Comparison of ENCODE assay signal across 16 cellular contexts in the genomic region with DNA sequence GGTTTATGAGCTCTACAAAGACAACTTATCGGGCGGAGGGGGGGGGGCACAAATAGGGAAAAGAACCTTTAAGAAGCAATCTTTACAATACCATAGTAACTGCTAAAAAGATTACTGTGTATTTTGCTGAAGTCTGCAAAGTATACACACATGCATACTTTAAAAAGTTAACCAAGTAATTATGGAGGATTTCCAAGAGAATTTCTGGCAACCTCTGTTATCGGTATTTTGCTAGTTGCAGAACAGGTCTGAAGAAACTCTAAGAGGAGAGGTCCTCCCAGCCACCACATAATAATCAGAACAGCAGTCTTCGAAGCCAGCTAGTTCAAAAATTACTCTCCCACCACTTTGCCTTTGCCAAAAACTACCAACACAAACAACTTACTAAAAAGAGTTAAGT. TPM values are rescaled to one million over a fixed set of nuclear protein-coding genes. Genes with fewer than 3 reads are reported as not detected.
DNase-seq lines count a peak whose midpoint lies in the region; ATAC-seq and TF ChIP-seq lines count a peak whose summit lies in the region.
"Had no signal": no experiment of that assay in that cellular context is flagged by ENCODE, and none has a peak within 500 bp of the region (broad histone marks: within the 10 kb centered on the region; RNA-seq: fewer than 3 reads in every experiment).

No MANE protein-coding gene starts in this region.

- H3K23ac ChIP-seq in IMR-90 (ENCODE audit: low read depth, low read length), result no peak overlapping the region

- DNase-seq in IMR-90 (peak; percentile 19), mesothelial cell of epicardium (ENCODE audit: low spot score in 2 of 2, unreplicated experiment in 2 of 2) (no peak)
- DNase-seq: CD8-positive, alpha-beta T cell; DMS153; DMS79 treated with DMSO at 0.1 percent for 48 hours; EL; GOT3; H9 had no signal

- H3K9ac ChIP-seq in IMR-90 (ENCODE audit: low read depth, low read length), result no peak overlapping the region
- H3K9ac ChIP-seq in endocrine pancreas (ENCODE audit: control insufficient read depth, insufficient read depth, low read length), result no peak overlapping the region

- H4K5ac ChIP-seq in IMR-90 (ENCODE audit: low read depth, low read length), result no peak overlapping the region

- H3K79me1 ChIP-seq in IMR-90 (ENCODE audit: low read depth in 1 of 2, low read length in 2 of 2), result peaks cover 22 to 34% of the 10 kb centered on the region in 2 experiments; a peak in 3 of 4 replicates

- no peaks in the 10 kb centered on the region for H3K9me3 Mint-ChIP-seq in mesothelial cell of epicardium
- H3K9me3 Mint-ChIP-seq: CD14-positive monocyte; CD8-positive, alpha-beta T cell; H9 had no signal

- no peak overlapping the region for H4K8ac ChIP-seq in IMR-90 (ENCODE audit: low read depth in 2 of 2, low read length in 2 of 2)

- no peak for TF ChIP-seq CTCF in IMR-90 (conservative IDR thresholded peaks at IDR 0.05; ENCODE audit: low read depth, low read length)
- TF ChIP-seq CTCF in VCaP (conservative IDR thresholded peaks at IDR 0.05), result no peak
- TF ChIP-seq CTCF in mesothelial cell of epicardium (IDR thresholded peaks at IDR 0.05; ENCODE audit: unreplicated experiment), result no peak

- no peak overlapping the region for H2BK20ac ChIP-seq in IMR-90 (ENCODE audit: low read depth, low read length)

- POLR2A ChIA-PET in IMR-90 (lab: Charles Lee; ENCODE audit: unreplicated experiment), result no interaction called here

- CTCF ChIA-PET in IMR-90 (lab: Yijun Ruan, JAX), result no interaction called here

- no peak for TF ChIP-seq POLR2A in IMR-90 (IDR thresholded peaks at IDR 0.05; ENCODE audit: low read depth, low read length)

- H3K9me3 ChIP-seq in IMR-90 (ENCODE audit: control insufficient read depth, insufficient read depth, low read length) (no peaks in the 10 kb centered on the region), endocrine pancreas (ENCODE audit: control insufficient read depth, low read length) (no peaks in the 10 kb centered on the region)

- no peaks in the 10 kb centered on the region for H3K27me3 Mint-ChIP-seq in mesothelial cell of epicardium (ENCODE audit: low read depth)

- H3K4me3 ChIP-seq in IMR-90 (ENCODE audit: insufficient read depth, low read depth, low read length) (no peak overlapping the region), endocrine pancreas (ENCODE audit: control insufficient read depth, insufficient read depth, low read length) (peak overlapping the region; percentile 52)

- TF ChIP-seq RAD21 in IMR-90 (IDR thresholded peaks at IDR 0.05; ENCODE audit: low read length), result no peak

- H2AFZ ChIP-seq in IMR-90 (replicated peaks; ENCODE audit: low read length, poor library complexity), result no peak overlapping the region

- dilution Hi-C loops in IMR-90 (cut with HindIII; ENCODE audit: low sequenced_read_pairs, unreplicated experiment), result no loop called here

- in situ Hi-C loops in IMR-90 (cut with MboI; ENCODE audit: low sequenced_read_pairs), result no loop called here

- 60% methylated on average over 1 of the region's 4 CpGs; no CpG with 5 or more reads in 1 of the 2 experiments for WGBS in IMR-90 (ENCODE audit: extremely low coverage in 2 of 2, insufficient read length in 1 of 2), 2 experiments

- H2BK120ac ChIP-seq in IMR-90 (ENCODE audit: low read depth, low read length), result no peak overlapping the region

- peaks cover 3% of the 10 kb centered on the region for H3K4me1 ChIP-seq in IMR-90 (ENCODE audit: control insufficient read depth, insufficient read depth, low read length)
- H3K4me1 ChIP-seq in endocrine pancreas (ENCODE audit: control insufficient read depth, insufficient read depth, low read length), result peaks cover 12% of the 10 kb centered on the region

- H3K27ac ChIP-seq in IMR-90 (ENCODE audit: insufficient read depth, low read length) (peak overlapping the region; percentile 32; the same call in 1 of the 2 replicates), VCaP (peak overlapping the region; percentile 56)
- H3K27ac ChIP-seq: 22Rv1 had no signal

- H2AK9ac ChIP-seq in IMR-90 (replicated peaks; ENCODE audit: low read depth, low read length, poor library complexity), result no peak overlapping the region

- H3K27me3 ChIP-seq in IMR-90 (ENCODE audit: control insufficient read depth, insufficient read depth, low read length), result no peaks in the 10 kb centered on the region
- H3K27me3 ChIP-seq in endocrine pancreas (ENCODE audit: control insufficient read depth, insufficient read depth, low read length), result no peaks in the 10 kb centered on the region

- H2BK15ac ChIP-seq in IMR-90 (ENCODE audit: low read depth, low read length), result no peak overlapping the region

- H3K18ac ChIP-seq in IMR-90 (ENCODE audit: low read depth, low read length), result no peak overlapping the region

- BruUV-seq in IMR-90 (replicated peaks; lab: Mats Ljungman, UMichigan), result no TSS peak

- no peak overlapping the region for H2AK5ac ChIP-seq in IMR-90 (ENCODE audit: low read depth, low read length)

- peak overlapping the region; percentile 68 for H3K27ac Mint-ChIP-seq in mesothelial cell of epicardium
- H3K27ac Mint-ChIP-seq: CD8-positive, alpha-beta T cell; H9 had no signal

- no peak overlapping the region for H4K91ac ChIP-seq in IMR-90 (ENCODE audit: insufficient read depth, low read depth, low read length)

- no peak overlapping the region for H3K4me2 ChIP-seq in IMR-90 (ENCODE audit: low read depth, low read length)

- H3K4me1 Mint-ChIP-seq in mesothelial cell of epicardium, result peaks cover 3% of the 10 kb centered on the region
- H3K4me1 Mint-ChIP-seq: CD14-positive monocyte, H9 had no signal

- H3K9me1 ChIP-seq in IMR-90 (ENCODE audit: insufficient read depth, low read length), result no peaks in the 10 kb centered on the region

- H2BK5ac ChIP-seq in IMR-90 (ENCODE audit: low read depth, low read length, poor library complexity, severe bottlenecking), result no peak overlapping the region

- peaks cover 26% of the 10 kb centered on the region for H3K36me3 Mint-ChIP-seq in mesothelial cell of epicardium

- H3K4me3 Mint-ChIP-seq in mesothelial cell of epicardium, result no peak overlapping the region
- H3K4me3 Mint-ChIP-seq: CD14-positive monocyte; CD8-positive, alpha-beta T cell; H9 had no signal

- H3K14ac ChIP-seq in IMR-90 (replicated peaks; ENCODE audit: low read depth, low read length), result no peak overlapping the region

- H4K20me1 ChIP-seq in IMR-90 (ENCODE audit: insufficient read depth, low read length), result peaks cover 4% of the 10 kb centered on the region; the same call in 1 of the 2 replicates

- H3K56ac ChIP-seq in IMR-90 (ENCODE audit: extremely low read depth, insufficient read depth, low read length), result no peak overlapping the region; the same call in 1 of the 2 replicates

- ATAC-seq in IMR-90 (ENCODE audit: low read depth), result peak; percentile 56
- ATAC-seq in HG03175 (IDR thresholded peaks at IDR 0.05; ENCODE audit: unreplicated experiment), result no peak
- no peak for ATAC-seq in GM19324 (IDR thresholded peaks at IDR 0.05; ENCODE audit: low FRiP score, unreplicated experiment)
- ATAC-seq in HG03442 (IDR thresholded peaks at IDR 0.05; ENCODE audit: unreplicated experiment), result no peak
- ATAC-seq in HG03159 (IDR thresholded peaks at IDR 0.05; ENCODE audit: unreplicated experiment), result no peak
- ATAC-seq: CD8-positive, alpha-beta T cell had no signal

- intact Hi-C loops in IMR-90 (cut with micrococcal nuclease), result loop anchor here (5.0 kb wide), 1 partner anchor 40 kb away; no protein-coding TSS in a partner anchor

- H3K4ac ChIP-seq in IMR-90 (ENCODE audit: low read depth, low read length), result no peak overlapping the region

- peaks cover 16% of the 10 kb centered on the region for H3K36me3 ChIP-seq in IMR-90 (ENCODE audit: control insufficient read depth, insufficient read depth, low read length)
- H3K36me3 ChIP-seq in endocrine pancreas (ENCODE audit: control insufficient read depth, insufficient read depth, low read length), result no peaks in the 10 kb centered on the region

TF ChIP-seq in IMR-90, 13 proteins besides CTCF, POLR2A, EP300 and RAD21:
- no peak for TF ChIP-seq BHLHE40 (IDR thresholded peaks at IDR 0.05; ENCODE audit: low read depth, low read length)
- TF ChIP-seq SMC3 (IDR thresholded peaks at IDR 0.05; ENCODE audit: low read depth, low read length), result no peak
- no peak for TF ChIP-seq CHD1 (IDR thresholded peaks at IDR 0.05; ENCODE audit: low read depth, low read length)
- TF ChIP-seq CEBPB (IDR thresholded peaks at IDR 0.05; ENCODE audit: low read depth, low read length), result no peak
- TF ChIP-seq USF2 (IDR thresholded peaks at IDR 0.05; ENCODE audit: low read depth, low read length), result no peak
- TF ChIP-seq MAZ (IDR thresholded peaks at IDR 0.05; ENCODE audit: borderline replicate concordance, low read depth, low read length), result no peak
- TF ChIP-seq RFX5 (IDR thresholded peaks at IDR 0.05; ENCODE audit: low read depth, low read length), result no peak
- no peak for TF ChIP-seq NFE2L2 (IDR thresholded peaks at IDR 0.05; ENCODE audit: low read depth, low read length)
- no peak for TF ChIP-seq MXI1 (IDR thresholded peaks at IDR 0.05; ENCODE audit: borderline replicate concordance, low read depth, low read length)
- no peak for TF ChIP-seq FOS (IDR thresholded peaks at IDR 0.05; ENCODE audit: low read depth, low read length)
- no peak for TF ChIP-seq RCOR1 (IDR thresholded peaks at IDR 0.05; ENCODE audit: insufficient replicate concordance, low read length)
- no peak for TF ChIP-seq ELK1 (IDR thresholded peaks at IDR 0.05; ENCODE audit: borderline replicate concordance, low read depth, low read length)
- no peak for TF ChIP-seq MAFK (IDR thresholded peaks at IDR 0.05; ENCODE audit: low read depth, low read length)

RNA-seq across cellular contexts. Expression of gene UBAP2, which starts 56.1 kb away (rescaled TPM):
- 12.5 and 12.9 TPM in 2 replicates for total RNA-seq in IMR-90 (2012; rRNA removed)
- polyA plus RNA-seq in IMR-90 (2012; rRNA removed), result 25.5 and 31.2 TPM in 2 replicates
- 11.7 and 23.9 TPM in 2 replicates for polyA plus RNA-seq in IMR-90 (2012; cell fraction: cytosol; rRNA removed)
- polyA plus RNA-seq in IMR-90 (2012; cell fraction: nucleus; rRNA removed; ENCODE audit: low replicate concordance), result 38.2 and 67.3 TPM in 2 replicates
- 51.5 to 56.4 TPM (median 52.2 TPM) in 3 replicates for total RNA-seq in mesothelial cell of epicardium
